14 cellular contexts compared by ENCODE assay signal in the genomic region with DNA sequence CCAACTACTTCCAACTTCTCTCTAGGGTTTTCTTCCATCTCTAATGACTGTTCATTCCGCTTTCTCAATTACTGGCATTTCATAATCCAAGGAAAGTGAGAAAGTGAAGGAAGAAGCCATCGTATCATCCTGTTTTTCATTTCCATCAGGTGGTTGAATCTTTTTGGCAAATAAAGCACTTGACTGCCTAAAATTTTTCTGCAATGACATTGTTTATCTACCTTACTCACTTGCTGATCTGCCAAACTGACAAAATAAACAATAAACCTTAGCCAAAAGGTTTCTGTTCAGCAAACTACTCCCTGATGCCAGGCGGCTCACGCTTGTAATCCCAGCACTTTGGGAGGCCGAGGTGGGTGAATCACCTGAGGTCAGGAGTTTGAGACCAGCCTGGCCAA. TPM values are rescaled to one million over a fixed set of nuclear protein-coding genes. Genes with fewer than 3 reads are reported as not detected.
DNase-seq lines count a peak whose midpoint lies in the region; ATAC-seq and TF ChIP-seq lines count a peak whose summit lies in the region.
"Had no signal": no experiment of that assay in that cellular context is flagged by ENCODE, and none has a peak within 500 bp of the region (broad histone marks: within the 10 kb centered on the region; RNA-seq: fewer than 3 reads in every experiment).

No MANE protein-coding gene starts in this region.

- intact Hi-C loops in activated naive CD4-positive, alpha-beta T cell treated with anti-CD3 and anti-CD28 coated beads for 36 hours (cut with micrococcal nuclease), result no loop called here

- H3K9me3 ChIP-seq in SJSA1 (replicated peaks) (no peaks in the 10 kb centered on the region), gastroesophageal sphincter (no peaks in the 10 kb centered on the region)
- H3K9me3 ChIP-seq: BLaER1, thoracic aorta had no signal

- peaks cover 96% of the 10 kb centered on the region for H3K4me1 Mint-ChIP-seq in activated naive CD4-positive, alpha-beta T cell treated with anti-CD3 and anti-CD28 coated beads for 36 hours (ENCODE audit: low read depth)
- H3K4me1 Mint-ChIP-seq in type B pancreatic cell (ENCODE audit: unreplicated experiment), result peaks cover 10% of the 10 kb centered on the region

- TF ChIP-seq EP300 in gastroesophageal sphincter (IDR thresholded peaks at IDR 0.05), result no peak

- H3K4me1 ChIP-seq in SJSA1 (replicated peaks), result peaks cover 55% of the 10 kb centered on the region
- peaks cover 17 to 100% (median 25%) of the 10 kb centered on the region in 3 donors for H3K4me1 ChIP-seq in gastroesophageal sphincter

- H3K27ac ChIP-seq in SJSA1, result peak overlapping the region; percentile 39
- H3K27ac ChIP-seq in gastroesophageal sphincter, result peak overlapping the region; percentile 75 to 99 (median 97)
- H3K27ac ChIP-seq: BLaER1 had no signal

- H3K4me3 Mint-ChIP-seq in activated naive CD4-positive, alpha-beta T cell treated with anti-CD3 and anti-CD28 coated beads for 36 hours, result no peak overlapping the region
- no peak overlapping the region for H3K4me3 Mint-ChIP-seq in type B pancreatic cell
- H3K4me3 Mint-ChIP-seq: activated naive CD4-positive, alpha-beta T cell treated with anti-CD3 and anti-CD28 coated beads, Interleukin-2, amount 10 ng/mL, durations not matched to agents 7 days and 5 days; dendritic cell treated with granulocyte-macrophage colony-stimulating factor and Interleukin-4, amounts not matched to agents 40 ng/mL and 50 ng/mL, for 4 days had no signal

- TF ChIP-seq CTCF in gastroesophageal sphincter (IDR thresholded peaks at IDR 0.05) (no peak), type B pancreatic cell (conservative IDR thresholded peaks at IDR 0.05) (no peak)

- 64 to 75% methylated on average over 2 of the region's 5 CpGs for WGBS in gastroesophageal sphincter (ENCODE audit: low coverage in 1 of 2), 2 donors

- H3K9me3 Mint-ChIP-seq in activated naive CD4-positive, alpha-beta T cell treated with anti-CD3 and anti-CD28 coated beads for 36 hours, result no peaks in the 10 kb centered on the region
- H3K9me3 Mint-ChIP-seq in activated naive CD4-positive, alpha-beta T cell treated with anti-CD3 and anti-CD28 coated beads, Interleukin-2, amount 50 U/mL, for 72 hours, result no peaks in the 10 kb centered on the region
- no peaks in the 10 kb centered on the region for H3K9me3 Mint-ChIP-seq in type B pancreatic cell
- H3K9me3 Mint-ChIP-seq: dendritic cell treated with granulocyte-macrophage colony-stimulating factor and Interleukin-4, amounts not matched to agents 40 ng/mL and 50 ng/mL, for 4 days had no signal

- ATAC-seq in activated naive CD4-positive, alpha-beta T cell treated with anti-CD3 and anti-CD28 coated beads, Interleukin-2, amount 50 U/mL, for 72 hours, result no peak
- ATAC-seq in gastroesophageal sphincter (no peak), esophagus mucosa (no peak)

- CTCF ChIA-PET in activated naive CD4-positive, alpha-beta T cell treated with anti-CD3 and anti-CD28 coated beads for 36 hours (lab: Charles Lee), result no interaction called here

- no peak for TF ChIP-seq POLR2A in gastroesophageal sphincter (IDR thresholded peaks at IDR 0.05)

- no peaks in the 10 kb centered on the region for H3K27me3 Mint-ChIP-seq in activated naive CD4-positive, alpha-beta T cell treated with anti-CD3 and anti-CD28 coated beads for 36 hours (ENCODE audit: low read depth)
- H3K27me3 Mint-ChIP-seq in type B pancreatic cell, result no peaks in the 10 kb centered on the region
- H3K27me3 Mint-ChIP-seq: activated naive CD4-positive, alpha-beta T cell treated with anti-CD3 and anti-CD28 coated beads, Interleukin-2, amount 10 ng/mL, durations not matched to agents 7 days and 5 days; dendritic cell treated with granulocyte-macrophage colony-stimulating factor and Interleukin-4, amounts not matched to agents 40 ng/mL and 50 ng/mL, for 4 days had no signal

- no peak for DNase-seq in activated naive CD4-positive, alpha-beta T cell treated with anti-CD3 and anti-CD28 coated beads for 36 hours
- no peak for DNase-seq in activated naive CD4-positive, alpha-beta T cell treated with anti-CD3 and anti-CD28 coated beads, Interleukin-2, amount 50 U/mL, for 72 hours (ENCODE audit: low spot score in 2 of 2)
- peak in 1 of 2 experiments; percentile 37 for DNase-seq in SJSA1 (ENCODE audit: low read depth in 1 of 2, low spot score in 2 of 2)
- DNase-seq in type B pancreatic cell (ENCODE audit: extremely low spot score, unreplicated experiment), result no peak
- no peak for DNase-seq in NCI-H524 treated with DMSO at 0.1 percent for 48 hours (lab: John Stamatoyannopoulos, UW)
- DNase-seq in NCI-H1930 (lab: John Stamatoyannopoulos, UW), result no peak
- DNase-seq: activated naive CD4-positive, alpha-beta T cell treated with anti-CD3 and anti-CD28 coated beads, Interleukin-2, amount 10 ng/mL, durations not matched to agents 7 days and 5 days; NCI-H1694 treated with DMSO at 0.1 percent for 48 hours; posterior cingulate gyrus had no signal

- peaks cover 14% of the 10 kb centered on the region for H3K36me3 Mint-ChIP-seq in activated naive CD4-positive, alpha-beta T cell treated with anti-CD3 and anti-CD28 coated beads for 36 hours (ENCODE audit: low read depth)
- H3K36me3 Mint-ChIP-seq in activated naive CD4-positive, alpha-beta T cell treated with anti-CD3 and anti-CD28 coated beads, Interleukin-2, amount 50 U/mL, for 72 hours, result peaks cover 0 to 50% of the 10 kb centered on the region in 2 donors
- H3K36me3 Mint-ChIP-seq in type B pancreatic cell, result no peaks in the 10 kb centered on the region

- H3K36me3 ChIP-seq in SJSA1, result peaks cover 3% of the 10 kb centered on the region; the same call in 1 of the 2 replicates
- no peaks in the 10 kb centered on the region for H3K36me3 ChIP-seq in gastroesophageal sphincter
- H3K36me3 ChIP-seq: BLaER1, thoracic aorta had no signal

- H3K27me3 ChIP-seq in SJSA1 (replicated peaks) (no peaks in the 10 kb centered on the region), gastroesophageal sphincter (no peaks in the 10 kb centered on the region)
- H3K27me3 ChIP-seq: BLaER1 had no signal

- H3K27ac Mint-ChIP-seq in activated naive CD4-positive, alpha-beta T cell treated with anti-CD3 and anti-CD28 coated beads for 36 hours, result peak overlapping the region; percentile 79
- peak overlapping the region in 1 of 2 donors; percentile 86 for H3K27ac Mint-ChIP-seq in activated naive CD4-positive, alpha-beta T cell treated with anti-CD3 and anti-CD28 coated beads, Interleukin-2, amount 50 U/mL, for 72 hours
- peak overlapping the region; percentile 84 for H3K27ac Mint-ChIP-seq in type B pancreatic cell
- H3K27ac Mint-ChIP-seq: activated naive CD4-positive, alpha-beta T cell treated with anti-CD3 and anti-CD28 coated beads, Interleukin-2, amount 10 ng/mL, durations not matched to agents 7 days and 5 days had no signal

- H3K4me3 ChIP-seq in SJSA1 (no peak overlapping the region), gastroesophageal sphincter (no peak overlapping the region)
- H3K4me3 ChIP-seq: BLaER1, thoracic aorta had no signal

RNA-seq across cellular contexts. Expression of gene FNBP1, which starts 18.4 kb away (rescaled TPM):
- 100 to 1,000 TPM; 126 to 128 TPM for total RNA-seq in activated naive CD4-positive, alpha-beta T cell treated with anti-CD3 and anti-CD28 coated beads for 36 hours
- 100 to 1,000 TPM; 183 to 199 TPM for total RNA-seq in activated naive CD4-positive, alpha-beta T cell treated with anti-CD3 and anti-CD28 coated beads, Interleukin-2, amount 50 U/mL, for 72 hours
- total RNA-seq in SJSA1 (2014; rRNA removed; shearing (Covaris generic)), result 24.3 and 27.4 TPM in 2 replicates
- total RNA-seq in gastroesophageal sphincter (100 to 1,000 TPM; 119 to 343 (median 188) TPM), type B pancreatic cell (ENCODE audit: low replicate concordance) (38.6 and 54.1 TPM in 2 replicates), esophagus mucosa (23.5 TPM)

RNA-seq across cellular contexts. Expression of gene GPR107, which starts 29.1 kb away (rescaled TPM):
- 10 to 100 TPM; 19.0 to 20.0 TPM for total RNA-seq in activated naive CD4-positive, alpha-beta T cell treated with anti-CD3 and anti-CD28 coated beads for 36 hours
- 10 to 100 TPM; 23.1 to 41.8 TPM for total RNA-seq in activated naive CD4-positive, alpha-beta T cell treated with anti-CD3 and anti-CD28 coated beads, Interleukin-2, amount 50 U/mL, for 72 hours
- total RNA-seq in SJSA1 (2014; rRNA removed; shearing (Covaris generic)), result 16.1 and 25.5 TPM in 2 replicates
- total RNA-seq in gastroesophageal sphincter, result 10 to 100 TPM; 24.2 to 38.4 (median 30.4) TPM
- 43.6 and 51.6 TPM in 2 replicates for total RNA-seq in type B pancreatic cell (ENCODE audit: low replicate concordance)
- total RNA-seq in esophagus mucosa, result 29.8 TPM
